Comparison of ENCODE assay signal across 8 cellular contexts in genomic region chr13:93511011-93511410, GRCh38.
"Had no signal": no experiment of that assay in that cellular context is flagged by ENCODE, and none has a peak within 500 bp of the region (broad histone marks: within the 10 kb centered on the region; RNA-seq: fewer than 3 reads in every experiment).

No MANE protein-coding gene starts in this region.

- DNase-seq: GDM1, GF-D8 had no signal

- FAIRE-seq: G401.6, GM12878, GM12891, GM12892, GM18507, GM19239 had no signal

- ATAC-seq: GM12878 had no signal

- H3K4me3 ChIP-seq: GM12878 had no signal
